8 cellular contexts compared by ENCODE assay signal in genomic region chr1:12604114-12604874, GRCh38. TPM values are rescaled to one million over a fixed set of nuclear protein-coding genes. Genes with fewer than 3 reads are reported as not detected.
DNase-seq lines count a peak whose midpoint lies in the region; ATAC-seq and TF ChIP-seq lines count a peak whose summit lies in the region.

No MANE protein-coding gene starts in this region.

- H3K4me3 ChIP-seq in neural cell (ENCODE audit: low read length) (peak overlapping the region; percentile 35), dorsolateral prefrontal cortex (no peak overlapping the region)

- no peak overlapping the region for H3K4me2 ChIP-seq in neural cell (ENCODE audit: low read length)

- no peaks in the 10 kb centered on the region for H3K27me3 Mint-ChIP-seq in activated CD4-positive, alpha-beta memory T cell treated with anti-CD3 and anti-CD28 coated beads for 36 hours

- no peaks in the 10 kb centered on the region for H4K20me1 ChIP-seq in neural cell (ENCODE audit: insufficient read depth)

- DNase-seq in NCI-H460 (ENCODE audit: extremely low read depth, low read depth) (peak; percentile 78), epidermal melanocyte (ENCODE audit: insufficient read length, low spot score) (peak; percentile 51), dorsolateral prefrontal cortex (no peak), KG1 (lab: John Stamatoyannopoulos, UW) (no peak)
- DNase-seq in activated CD4-positive, alpha-beta memory T cell treated with anti-CD3 and anti-CD28 coated beads for 36 hours = peak; percentile 86

- POLR2A ChIA-PET in activated CD4-positive, alpha-beta memory T cell treated with anti-CD3 and anti-CD28 coated beads for 36 hours (lab: Charles Lee) = interaction anchor here (0.6 to 1.7 kb wide), 10 partner anchors 8 to 336 kb away, joined by 3 to 22 read pairs (median 3); partner anchors contain the start of gene DHRS3

- H3K79me2 ChIP-seq in neural cell (replicated peaks; ENCODE audit: insufficient read depth, low read length) = no peaks in the 10 kb centered on the region

- peak; percentile 83 for TF ChIP-seq EP300 in neural cell (conservative IDR thresholded peaks at IDR 0.05; ENCODE audit: poor library complexity, severe bottlenecking)

- CTCF ChIA-PET in activated CD4-positive, alpha-beta memory T cell treated with anti-CD3 and anti-CD28 coated beads for 36 hours (lab: Charles Lee) = interaction anchor here (0.9 to 1.9 kb wide), 4 partner anchors 11 to 94 kb away, joined by 3 to 14 read pairs (median 8); partner anchors contain the start of gene DHRS3

- peak overlapping the region; percentile 29 for H3K9ac ChIP-seq in neural cell (ENCODE audit: low read length)

- no peaks in the 10 kb centered on the region for H3F3A ChIP-seq in neural cell (ENCODE audit: insufficient read depth, low read length, poor library complexity, severe bottlenecking)

- no peaks in the 10 kb centered on the region for H3K27me3 ChIP-seq in neural cell (ENCODE audit: insufficient read depth, low read depth, low read length)
- no peaks in the 10 kb centered on the region for H3K27me3 ChIP-seq in dorsolateral prefrontal cortex

- peak overlapping the region; percentile 66 for H3K27ac Mint-ChIP-seq in activated CD4-positive, alpha-beta memory T cell treated with anti-CD3 and anti-CD28 coated beads for 36 hours

- H3K27ac ChIP-seq in neural cell (ENCODE audit: low read length) (peak overlapping the region; percentile 63), dorsolateral prefrontal cortex (no peak overlapping the region)

- no peak for TF ChIP-seq CTCF in neural cell (IDR thresholded peaks at IDR 0.05; ENCODE audit: poor library complexity, severe bottlenecking)
- no peak for TF ChIP-seq CTCF in dorsolateral prefrontal cortex (IDR thresholded peaks at IDR 0.05 in 54 of 56, conservative IDR thresholded peaks at IDR 0.05 in 2 of 56; ENCODE audit: low read depth in 1 of 56, partially characterized antibody in 56 of 56)

- peaks cover 21% of the 10 kb centered on the region for H3K36me3 Mint-ChIP-seq in activated CD4-positive, alpha-beta memory T cell treated with anti-CD3 and anti-CD28 coated beads for 36 hours

- no peak overlapping the region for H2AFZ ChIP-seq in neural cell (ENCODE audit: low read depth, low read length)

- H3K9me3 ChIP-seq in neural cell (ENCODE audit: low read length) = no peaks in the 10 kb centered on the region

- intact Hi-C loops in activated CD4-positive, alpha-beta memory T cell treated with anti-CD3 and anti-CD28 coated beads for 36 hours (cut with micrococcal nuclease) = loop anchor here (1.0 to 5.0 kb wide), 5 partner anchors 15 to 259 kb away; no protein-coding TSS in a partner anchor
- intact Hi-C loops in dorsolateral prefrontal cortex (cut with DNase I) = no loop called here

- H3K36me3 ChIP-seq in neural cell (ENCODE audit: insufficient read depth, low read length) = no peaks in the 10 kb centered on the region

- peaks cover 10% of the 10 kb centered on the region for H3K9me3 Mint-ChIP-seq in activated CD4-positive, alpha-beta memory T cell treated with anti-CD3 and anti-CD28 coated beads for 36 hours

- peak overlapping the region; percentile 39 for H3K4me3 Mint-ChIP-seq in activated CD4-positive, alpha-beta memory T cell treated with anti-CD3 and anti-CD28 coated beads for 36 hours

- TF ChIP-seq RAD21 in neural cell (conservative IDR thresholded peaks at IDR 0.05) = no peak

- ATAC-seq in GM21367 (IDR thresholded peaks at IDR 0.05; ENCODE audit: unreplicated experiment) (peak; percentile 63), GM21723 (IDR thresholded peaks at IDR 0.05; ENCODE audit: unreplicated experiment) (no peak)

- H3K4me1 Mint-ChIP-seq in activated CD4-positive, alpha-beta memory T cell treated with anti-CD3 and anti-CD28 coated beads for 36 hours (ENCODE audit: low read depth) = peaks cover 58% of the 10 kb centered on the region

- no peaks in the 10 kb centered on the region for H3K9me2 ChIP-seq in neural cell (ENCODE audit: insufficient read depth, low read length)

TF ChIP-seq in neural cell, 6 proteins besides CTCF, POLR2A, EP300 and RAD21:
- peak; percentile 39 for TF ChIP-seq POLR2AphosphoS5 (IDR thresholded peaks at IDR 0.05)
- no peak for TF ChIP-seq SMC3 (conservative IDR thresholded peaks at IDR 0.05; ENCODE audit: poor library complexity)

RNA-seq across cellular contexts. Expression of gene DHRS3, which starts 13.7 kb away (rescaled TPM):
- total RNA-seq in NCI-H460 (2014; rRNA removed; shearing (Covaris generic)) = 19.1 and 21.4 TPM in 2 replicates
- 9.1 and 9.4 TPM in 2 replicates for polyA plus RNA-seq in NCI-H460 (2014; cell fraction: nucleus; rRNA removed)
- 10 to 100 TPM; 57.6 to 58.8 TPM for total RNA-seq in activated CD4-positive, alpha-beta memory T cell treated with anti-CD3 and anti-CD28 coated beads for 36 hours
- polyA plus RNA-seq in neural cell = 0.22 TPM in 1 of 2 replicates, not detected in the other
- polyA minus RNA-seq in neural cell = 0.69 TPM in 1 of 2 replicates, not detected in the other
- total RNA-seq in dorsolateral prefrontal cortex = 10 to 100 TPM; 19.3 to 58.1 (median 31.3) TPM

RNA-seq across cellular contexts. Expression of gene AADACL4, which starts 39.6 kb away (rescaled TPM):
- not detected in 2 replicates for total RNA-seq in NCI-H460 (2014; rRNA removed; shearing (Covaris generic))
- polyA plus RNA-seq in NCI-H460 (2014; cell fraction: nucleus; rRNA removed) = not detected in 2 replicates
- not detected for total RNA-seq in activated CD4-positive, alpha-beta memory T cell treated with anti-CD3 and anti-CD28 coated beads for 36 hours
- polyA plus RNA-seq in neural cell = not detected in 2 replicates
- not detected in 2 replicates for polyA minus RNA-seq in neural cell
- not detected for total RNA-seq in dorsolateral prefrontal cortex

Comparison
In these comparisons a context has a peak if more than half of its experiments do, and no peak if none do; other contexts are left out.
1. DNase-seq: peak in NCI-H460 (single experiment), activated CD4-positive, alpha-beta memory T cell treated with anti-CD3 and anti-CD28 coated beads for 36 hours (single experiment) and epidermal melanocyte (single experiment); none in dorsolateral prefrontal cortex (0 of 10) and KG1 (single experiment).